In the genomic region with DNA sequence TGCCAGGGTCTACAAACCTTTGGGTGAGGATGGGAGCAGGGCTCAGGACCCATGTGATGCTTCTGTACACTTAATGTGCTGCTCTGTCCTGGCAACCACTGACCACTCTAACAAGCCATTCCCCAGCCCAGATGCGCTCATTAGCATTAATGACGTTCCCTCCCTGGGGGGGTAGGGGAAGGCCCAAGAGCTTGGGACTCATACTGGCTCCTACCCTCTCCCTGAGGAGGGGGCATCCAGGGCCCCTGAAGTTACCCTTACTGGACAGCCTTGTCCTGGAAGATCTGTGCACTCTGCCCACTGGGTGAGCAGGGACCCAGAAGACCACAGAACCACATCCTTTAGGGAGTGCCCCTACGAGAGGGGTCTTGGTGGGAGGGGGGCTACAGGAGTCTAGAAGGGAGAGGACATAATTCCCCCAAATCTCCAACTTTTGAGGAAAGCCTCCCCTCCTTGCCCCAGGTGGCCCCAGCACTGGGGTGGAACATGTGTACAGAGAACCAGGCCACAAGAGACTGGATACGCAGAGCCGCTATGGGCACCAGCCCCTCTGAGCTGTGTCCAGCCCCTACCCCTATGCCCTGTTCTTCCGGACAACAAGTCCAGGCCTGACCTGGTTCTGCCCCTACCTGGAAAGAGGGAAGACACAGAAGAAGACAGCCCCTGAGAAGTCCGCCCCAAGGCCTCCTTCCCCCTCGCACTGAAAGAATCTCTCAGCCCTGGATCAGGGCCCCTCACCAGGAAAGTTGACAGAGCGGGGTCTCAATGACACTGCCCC, we compare ENCODE assay signal across 9 cellular contexts. TPM values are rescaled to one million over a fixed set of nuclear protein-coding genes. Genes with fewer than 3 reads are reported as not detected.
DNase-seq lines count a peak whose midpoint lies in the region; ATAC-seq and TF ChIP-seq lines count a peak whose summit lies in the region.
"Had no signal": no experiment of that assay in that cellular context is flagged by ENCODE, and none has a peak within 500 bp of the region (broad histone marks: within the 10 kb centered on the region; RNA-seq: fewer than 3 reads in every experiment).

No MANE protein-coding gene starts in this region.

- H3K27me3 ChIP-seq in ovary, result no peaks in the 10 kb centered on the region

- CTCF ChIA-PET in RWPE1 (lab: Yijun Ruan, JAX), result interaction anchor here (0.7 kb wide), 1 partner anchor 9 kb away, joined by 3 read pairs; no protein-coding TSS in a partner anchor

- TF ChIP-seq EP300 in ovary (IDR thresholded peaks at IDR 0.05), result no peak

- ATAC-seq in HG03280 (IDR thresholded peaks at IDR 0.05; ENCODE audit: unreplicated experiment), result no peak

- H3K27ac ChIP-seq in C4-2B (peak overlapping the region; percentile 97), RWPE1 (peak overlapping the region; percentile 99), ovary (peak overlapping the region; percentile 97 to 99)
- H3K27ac ChIP-seq: HL-60 had no signal

- H3K36me3 ChIP-seq in ovary, result no peaks in the 10 kb centered on the region

- no peak for DNase-seq in RWPE1 (ENCODE audit: low spot score)
- DNase-seq in fibroblast of gingiva (ENCODE audit: low read depth), result peak; percentile 54
- DNase-seq in ovary, result peak in 2 of 5 donors; percentile 47 to 55
- no peak for DNase-seq in occipital lobe (lab: John Stamatoyannopoulos, UW)
- no peak for DNase-seq in NCI-H2107 treated with DMSO at 0.1 percent for 48 hours (lab: John Stamatoyannopoulos, UW; ENCODE audit: unreplicated experiment)
- DNase-seq in amygdala (lab: John Stamatoyannopoulos, UW), result no peak

- TF ChIP-seq CTCF in C4-2B (conservative IDR thresholded peaks at IDR 0.05) (no peak), RWPE1 (conservative IDR thresholded peaks at IDR 0.05; ENCODE audit: low read depth) (no peak), ovary (IDR thresholded peaks at IDR 0.05) (no peak)

- H3K9me3 ChIP-seq in ovary, result no peaks in the 10 kb centered on the region

- H3K4me1 ChIP-seq in ovary (ENCODE audit: insufficient read depth), result peaks cover 40% of the 10 kb centered on the region

- WGBS in ovary, 3 donors, result 33 to 46% (median 35%) methylated on average over 8 to 9 of the region's 9 CpGs

- POLR2A ChIA-PET in RWPE1 (lab: Yijun Ruan, JAX; ENCODE audit: low non-redundant PET), result interaction anchor here (1.5 kb wide), 1 partner anchor 25 kb away, joined by 5 read pairs; no protein-coding TSS in a partner anchor

- H3K4me3 ChIP-seq in ovary, result peak overlapping the region; percentile 95

- no peak for TF ChIP-seq POLR2A in ovary (IDR thresholded peaks at IDR 0.05)

- intact Hi-C loops in ovary (cut with DNase I), result loop anchor here in 1 of 4 donors (2.0 to 10.0 kb wide), 3 partner anchors 27 to 239 kb away; partner anchors contain the start of genes ARMC12 and RPL10A

RNA-seq across cellular contexts. Expression of gene TEAD3, which starts 1.4 kb away (rescaled TPM):
- total RNA-seq in ovary (10 to 100 TPM; 15.7 to 63.1 (median 35.6) TPM), occipital lobe (0.16 TPM)
- 10 to 100 TPM; 21.6 to 27.1 TPM for polyA plus RNA-seq in ovary

RNA-seq across cellular contexts. Expression of gene TULP1, which starts 17.2 kb away (rescaled TPM):
- total RNA-seq in ovary (1 to 10 TPM in 1 of 7 donors, under 1 TPM in 3, not detected in 3; 0.17 to 1.1 (median 0.62) TPM), occipital lobe (0.47 TPM)
- polyA plus RNA-seq in ovary, result under 1 TPM; 0.27 to 0.50 TPM

RNA-seq across cellular contexts. Expression of gene RPL10A, which starts 27.2 kb away (rescaled TPM):
- total RNA-seq in ovary (1,000 to 10,000 TPM; 2,596 to 4,158 (median 3,059) TPM), occipital lobe (1,537 TPM)
- 1,000 to 10,000 TPM; 3,198 to 5,052 TPM for polyA plus RNA-seq in ovary

RNA-seq across cellular contexts. Expression of gene FANCE, which starts 43.3 kb away (rescaled TPM):
- total RNA-seq in ovary (10 to 100 TPM in 2 of 7 donors, 1 to 10 TPM in 5; 5.3 to 12.2 (median 9.3) TPM), occipital lobe (9.5 TPM)
- polyA plus RNA-seq in ovary, result 1 to 10 TPM; 5.3 to 7.4 TPM

Comparison
In these comparisons a context has a peak if more than half of its experiments do, and no peak if none do; other contexts are left out.
1. RNA of gene TEAD3, which starts 1.4 kb away (total RNA-seq): 15.7 to 63.1 TPM in ovary; 0.16 TPM in occipital lobe (single experiment); every median in the first group is over 10 times any median in the second.
2. Peak in every context shown above with its lines, with median percentiles within 50 percentile points of each other: H3K27ac ChIP-seq.